In the genomic region with DNA sequence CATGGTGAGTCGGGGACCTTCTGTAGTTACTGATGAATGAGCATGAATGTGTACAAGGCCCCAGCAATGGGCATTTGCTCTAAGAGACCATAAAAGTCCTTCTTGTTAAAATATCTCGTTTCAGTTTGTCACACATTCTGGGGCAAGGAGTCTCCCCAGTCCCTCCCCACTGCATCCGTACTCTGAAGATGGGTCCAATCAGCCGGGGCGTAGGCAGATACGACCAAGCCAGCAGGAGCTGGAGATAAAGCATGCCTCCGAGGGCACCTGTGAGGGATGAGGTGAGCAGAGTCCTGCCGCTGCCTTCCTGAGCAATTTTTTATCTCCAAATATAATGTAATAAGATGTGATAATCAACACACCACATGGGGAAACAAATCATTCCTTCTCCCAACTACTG, we compare ENCODE assay signal across 27 cellular contexts.
"Had no signal": no experiment of that assay in that cellular context is flagged by ENCODE, and none has a peak within 500 bp of the region (broad histone marks: within the 10 kb centered on the region; RNA-seq: fewer than 3 reads in every experiment).

No MANE protein-coding gene starts in this region.

- H3K4me3 ChIP-seq: esophagus squamous epithelium, gastroesophageal sphincter, heart right ventricle had no signal

- H3K9me3 Mint-ChIP-seq: activated CD8-positive, alpha-beta T cell treated with anti-CD3 and anti-CD28 coated beads for 36 hours; activated T-cell treated with anti-CD3 and anti-CD28 coated beads, Interleukin-2, amount 50 U/mL, for 4 hours; activated T-helper 17 cell treated with anti-CD3 and anti-CD28 coated beads, Interleukin-2, amount 50 U/mL, for 72 hours; effector memory CD8-positive, alpha-beta T cell had no signal

- H3K27ac ChIP-seq: brain microvascular endothelial cell, esophagus squamous epithelium, gastroesophageal sphincter, heart right ventricle had no signal

- H3K4me1 ChIP-seq: gastroesophageal sphincter, heart right ventricle had no signal

- H3K27me3 Mint-ChIP-seq: activated CD4-positive, alpha-beta T cell treated with anti-CD3 and anti-CD28 coated beads for 36 hours; activated CD8-positive, alpha-beta T cell treated with anti-CD3 and anti-CD28 coated beads for 36 hours; activated naive CD8-positive, alpha-beta T cell had no signal

- H3K4me1 Mint-ChIP-seq: activated CD4-positive, alpha-beta T cell treated with anti-CD3 and anti-CD28 coated beads for 36 hours had no signal

- H3K9me3 ChIP-seq: gastroesophageal sphincter had no signal

- H3K36me3 Mint-ChIP-seq: activated naive CD8-positive, alpha-beta T cell had no signal

- DNase-seq: activated CD4-positive, alpha-beta T cell treated with anti-CD3 and anti-CD28 coated beads for 36 hours; activated CD4-positive, alpha-beta T cell treated with anti-CD3 and anti-CD28 coated beads, Interleukin-2, amount 50 U/mL, for 1 hour; activated CD4-positive, alpha-beta T cell treated with anti-CD3 and anti-CD28 coated beads, Interleukin-2, amount 50 U/mL, for 48 hours; activated CD4-positive, CD25-positive, alpha-beta regulatory T cell; activated CD4-positive, CD25-positive, alpha-beta regulatory T cell treated with anti-CD3 and anti-CD28 coated beads, Interleukin-2, amount 50 U/mL, for 72 hours; activated CD8-positive, alpha-beta memory T cell treated with anti-CD3 and anti-CD28 coated beads for 24 hours; activated CD8-positive, alpha-beta T cell treated with anti-CD3 and anti-CD28 coated beads for 36 hours; activated effector memory CD4-positive, alpha-beta T cell treated with Interleukin-2 at 50 U/mL for 16 hours; activated gamma-delta T cell treated with Interleukin-2 at 50 U/mL for 16 hours; activated naive CD4-positive, alpha-beta T cell treated with anti-CD3 and anti-CD28 coated beads, Interleukin-2, amount 50 U/mL, for 16 hours; activated naive CD4-positive, alpha-beta T cell treated with Interleukin-2 at 50 U/mL for 16 hours; activated T-cell treated with anti-CD3 and anti-CD28 coated beads, Interleukin-2, amount 50 U/mL, for 4 hours; amniotic stem cell; anterior cingulate cortex; brain microvascular endothelial cell; cortex of kidney; dermis blood vessel endothelial cell; effector CD4-positive, alpha-beta T cell; effector memory CD8-positive, alpha-beta T cell; erythroblast; esophagus squamous epithelium; foreskin melanocyte; heart right ventricle; T-helper 2 cell had no signal

- H3K27ac Mint-ChIP-seq: activated CD4-positive, alpha-beta T cell treated with anti-CD3 and anti-CD28 coated beads for 36 hours; activated CD8-positive, alpha-beta T cell treated with anti-CD3 and anti-CD28 coated beads for 36 hours; activated naive CD8-positive, alpha-beta T cell; activated T-helper 17 cell treated with anti-CD3 and anti-CD28 coated beads, Interleukin-2, amount 50 U/mL, for 72 hours; effector memory CD8-positive, alpha-beta T cell had no signal

- H3K4me3 Mint-ChIP-seq: activated CD4-positive, alpha-beta T cell treated with anti-CD3 and anti-CD28 coated beads for 36 hours; activated CD8-positive, alpha-beta T cell treated with anti-CD3 and anti-CD28 coated beads for 36 hours; activated naive CD8-positive, alpha-beta T cell; activated T-cell treated with anti-CD3 and anti-CD28 coated beads, Interleukin-2, amount 50 U/mL, for 4 hours; activated T-helper 17 cell treated with anti-CD3 and anti-CD28 coated beads, Interleukin-2, amount 50 U/mL, for 72 hours; effector memory CD8-positive, alpha-beta T cell had no signal

- H3K27me3 ChIP-seq: brain microvascular endothelial cell had no signal

- ATAC-seq: activated CD4-positive, alpha-beta T cell treated with anti-CD3 and anti-CD28 coated beads for 36 hours; activated CD8-positive, alpha-beta T cell treated with anti-CD3 and anti-CD28 coated beads for 36 hours; activated T-cell treated with anti-CD3 and anti-CD28 coated beads, Interleukin-2, amount 50 U/mL, for 4 hours; activated T-helper 17 cell treated with anti-CD3 and anti-CD28 coated beads, Interleukin-2, amount 50 U/mL, for 72 hours; effector memory CD8-positive, alpha-beta T cell; gastroesophageal sphincter; heart right ventricle had no signal

- H3K36me3 ChIP-seq: brain microvascular endothelial cell, esophagus squamous epithelium, gastroesophageal sphincter, heart right ventricle had no signal
